30 cellular contexts compared by ENCODE assay signal in genomic region chr16:86126891-86127290, GRCh38.
"Had no signal": no experiment of that assay in that cellular context is flagged by ENCODE, and none has a peak within 500 bp of the region (broad histone marks: within the 10 kb centered on the region; RNA-seq: fewer than 3 reads in every experiment).

No MANE protein-coding gene starts in this region.

- H3K4me1 ChIP-seq: ascending aorta, breast epithelium had no signal

- ATAC-seq: activated CD4-positive, alpha-beta T cell treated with anti-CD3 and anti-CD28 coated beads for 36 hours; activated CD8-positive, alpha-beta memory T cell treated with anti-CD3 and anti-CD28 coated beads, Interleukin-2, amount 10 ng/mL, durations not matched to agents 7 days and 5 days; activated CD8-positive, alpha-beta T cell treated with anti-CD3 and anti-CD28 coated beads, Interleukin-2, amount 10 ng/mL, durations not matched to agents 7 days and 5 days; activated naive CD4-positive, alpha-beta T cell treated with anti-CD3 and anti-CD28 coated beads, Interleukin-2, amount 50 U/mL, for 72 hours; activated T-cell treated with anti-CD3 and anti-CD28 coated beads, Interleukin-2, amount 50 U/mL, for 72 hours; esophagus mucosa had no signal

- DNase-seq: activated CD4-positive, alpha-beta memory T cell treated with anti-CD3 and anti-CD28 coated beads for 36 hours; activated CD4-positive, alpha-beta T cell treated with anti-CD3 and anti-CD28 coated beads for 36 hours; activated CD4-positive, alpha-beta T cell treated with anti-CD3 and anti-CD28 coated beads, Interleukin-2, amount 10 ng/mL, durations not matched to agents 24 days and 14 days; activated CD4-positive, CD25-positive, alpha-beta regulatory T cell; activated CD4-positive, CD25-positive, alpha-beta regulatory T cell treated with anti-CD3 and anti-CD28 coated beads, Interleukin-2, amount 50 U/mL, for 72 hours; activated CD8-positive, alpha-beta memory T cell treated with anti-CD3 and anti-CD28 coated beads, Interleukin-2, amount 10 ng/mL, durations not matched to agents 7 days and 5 days; activated CD8-positive, alpha-beta memory T cell treated with anti-CD3 and anti-CD28 coated beads, Interleukin-2, amount 50 U/mL, for 4 hours; activated CD8-positive, alpha-beta T cell treated with anti-CD3 and anti-CD28 coated beads, Interleukin-2, amount 10 ng/mL, durations not matched to agents 7 days and 5 days; activated gamma-delta T cell; activated naive CD4-positive, alpha-beta T cell; activated naive CD4-positive, alpha-beta T cell treated with anti-CD3 and anti-CD28 coated beads, Interleukin-2, amount 10 ng/mL, durations not matched to agents 7 days and 5 days; activated naive CD8-positive, alpha-beta T cell treated with anti-CD3 and anti-CD28 coated beads, Interleukin-2, amount 10 ng/mL, durations not matched to agents 7 days and 5 days; activated T-cell treated with anti-CD3 and anti-CD28 coated beads for 4 hours; activated T-cell treated with anti-CD3 and anti-CD28 coated beads, Interleukin-2, amount 50 U/mL, for 24 hours; activated T-cell treated with anti-CD3 and anti-CD28 coated beads, Interleukin-2, amount 50 U/mL, for 72 hours; dorsolateral prefrontal cortex; effector memory CD4-positive, alpha-beta T cell; endodermal cell; foreskin fibroblast; glutamatergic neuron; T-helper 2 cell had no signal

- H3K4me1 Mint-ChIP-seq: activated CD4-positive, alpha-beta T cell treated with anti-CD3 and anti-CD28 coated beads for 36 hours; activated CD4-positive, alpha-beta T cell treated with anti-CD3 and anti-CD28 coated beads, Interleukin-2, amount 10 ng/mL, durations not matched to agents 24 days and 14 days; activated CD8-positive, alpha-beta memory T cell treated with anti-CD3 and anti-CD28 coated beads, Interleukin-2, amount 10 ng/mL, durations not matched to agents 7 days and 5 days; activated naive CD4-positive, alpha-beta T cell treated with anti-CD3 and anti-CD28 coated beads, Interleukin-2, amount 10 ng/mL, durations not matched to agents 7 days and 5 days; activated naive CD8-positive, alpha-beta T cell treated with anti-CD3 and anti-CD28 coated beads, Interleukin-2, amount 10 ng/mL, durations not matched to agents 7 days and 5 days; brain; central memory CD8-positive, alpha-beta T cell; endodermal cell had no signal

- H3K4me3 ChIP-seq: ascending aorta, breast epithelium, cardiac muscle cell, coronary artery, dorsolateral prefrontal cortex had no signal

- H3K4me3 Mint-ChIP-seq: activated CD4-positive, alpha-beta memory T cell treated with anti-CD3 and anti-CD28 coated beads for 36 hours; activated CD4-positive, alpha-beta T cell treated with anti-CD3 and anti-CD28 coated beads for 36 hours; activated CD4-positive, alpha-beta T cell treated with anti-CD3 and anti-CD28 coated beads, Interleukin-2, amount 10 ng/mL, durations not matched to agents 24 days and 14 days; activated CD8-positive, alpha-beta memory T cell treated with anti-CD3 and anti-CD28 coated beads, Interleukin-2, amount 10 ng/mL, durations not matched to agents 7 days and 5 days; activated CD8-positive, alpha-beta T cell treated with anti-CD3 and anti-CD28 coated beads, Interleukin-2, amount 10 ng/mL, durations not matched to agents 7 days and 5 days; activated naive CD4-positive, alpha-beta T cell treated with anti-CD3 and anti-CD28 coated beads, Interleukin-2, amount 10 ng/mL, durations not matched to agents 7 days and 5 days; activated naive CD8-positive, alpha-beta T cell treated with anti-CD3 and anti-CD28 coated beads, Interleukin-2, amount 10 ng/mL, durations not matched to agents 7 days and 5 days; activated T-cell treated with anti-CD3 and anti-CD28 coated beads, Interleukin-2, amount 50 U/mL, for 24 hours; activated T-cell treated with anti-CD3 and anti-CD28 coated beads, Interleukin-2, amount 50 U/mL, for 72 hours; brain; central memory CD8-positive, alpha-beta T cell; dendritic cell treated with granulocyte-macrophage colony-stimulating factor and Interleukin-4, amounts not matched to agents 40 ng/mL and 50 ng/mL, for 4 days; endodermal cell had no signal

- H3K9me3 Mint-ChIP-seq: activated CD4-positive, alpha-beta memory T cell treated with anti-CD3 and anti-CD28 coated beads for 36 hours; activated CD4-positive, alpha-beta T cell treated with anti-CD3 and anti-CD28 coated beads, Interleukin-2, amount 10 ng/mL, durations not matched to agents 24 days and 14 days; activated naive CD4-positive, alpha-beta T cell treated with anti-CD3 and anti-CD28 coated beads, Interleukin-2, amount 10 ng/mL, durations not matched to agents 7 days and 5 days; activated naive CD4-positive, alpha-beta T cell treated with anti-CD3 and anti-CD28 coated beads, Interleukin-2, amount 50 U/mL, for 72 hours; activated naive CD8-positive, alpha-beta T cell treated with anti-CD3 and anti-CD28 coated beads, Interleukin-2, amount 10 ng/mL, durations not matched to agents 7 days and 5 days; activated T-cell treated with anti-CD3 and anti-CD28 coated beads, Interleukin-2, amount 50 U/mL, for 24 hours; activated T-cell treated with anti-CD3 and anti-CD28 coated beads, Interleukin-2, amount 50 U/mL, for 72 hours; brain; central memory CD8-positive, alpha-beta T cell; dendritic cell treated with granulocyte-macrophage colony-stimulating factor and Interleukin-4, amounts not matched to agents 40 ng/mL and 50 ng/mL, for 4 days; endodermal cell had no signal

- H3K36me3 Mint-ChIP-seq: activated CD4-positive, alpha-beta memory T cell treated with anti-CD3 and anti-CD28 coated beads for 36 hours; activated CD8-positive, alpha-beta memory T cell treated with anti-CD3 and anti-CD28 coated beads, Interleukin-2, amount 10 ng/mL, durations not matched to agents 7 days and 5 days; activated naive CD4-positive, alpha-beta T cell treated with anti-CD3 and anti-CD28 coated beads, Interleukin-2, amount 10 ng/mL, durations not matched to agents 7 days and 5 days; activated naive CD4-positive, alpha-beta T cell treated with anti-CD3 and anti-CD28 coated beads, Interleukin-2, amount 50 U/mL, for 72 hours; activated naive CD8-positive, alpha-beta T cell treated with anti-CD3 and anti-CD28 coated beads, Interleukin-2, amount 10 ng/mL, durations not matched to agents 7 days and 5 days; brain had no signal

- H3K9me3 ChIP-seq: ascending aorta, breast epithelium had no signal

- H3K27ac Mint-ChIP-seq: activated CD4-positive, alpha-beta memory T cell treated with anti-CD3 and anti-CD28 coated beads for 36 hours; activated CD4-positive, alpha-beta T cell treated with anti-CD3 and anti-CD28 coated beads for 36 hours; activated CD4-positive, alpha-beta T cell treated with anti-CD3 and anti-CD28 coated beads, Interleukin-2, amount 10 ng/mL, durations not matched to agents 24 days and 14 days; activated CD8-positive, alpha-beta memory T cell treated with anti-CD3 and anti-CD28 coated beads, Interleukin-2, amount 10 ng/mL, durations not matched to agents 7 days and 5 days; activated CD8-positive, alpha-beta T cell treated with anti-CD3 and anti-CD28 coated beads, Interleukin-2, amount 10 ng/mL, durations not matched to agents 7 days and 5 days; activated naive CD4-positive, alpha-beta T cell treated with anti-CD3 and anti-CD28 coated beads, Interleukin-2, amount 10 ng/mL, durations not matched to agents 7 days and 5 days; activated naive CD4-positive, alpha-beta T cell treated with anti-CD3 and anti-CD28 coated beads, Interleukin-2, amount 50 U/mL, for 72 hours; activated naive CD8-positive, alpha-beta T cell treated with anti-CD3 and anti-CD28 coated beads, Interleukin-2, amount 10 ng/mL, durations not matched to agents 7 days and 5 days; activated T-cell treated with anti-CD3 and anti-CD28 coated beads, Interleukin-2, amount 50 U/mL, for 24 hours; activated T-cell treated with anti-CD3 and anti-CD28 coated beads, Interleukin-2, amount 50 U/mL, for 72 hours; brain; dendritic cell treated with granulocyte-macrophage colony-stimulating factor and Interleukin-4, amounts not matched to agents 40 ng/mL and 50 ng/mL, for 4 days; endodermal cell had no signal

- H3K36me3 ChIP-seq: ascending aorta, breast epithelium, cardiac muscle cell had no signal

- H3K27ac ChIP-seq: ascending aorta, breast epithelium, cardiac muscle cell, coronary artery, dorsolateral prefrontal cortex had no signal

- H3K27me3 ChIP-seq: ascending aorta, cardiac muscle cell had no signal
